Comparison of ENCODE assay signal across 1 cellular context in genomic region chr11:69644071-69644961, GRCh38.
TF ChIP-seq lines count a peak whose summit lies in the region.

No MANE protein-coding gene starts in this region.

TF ChIP-seq in HepG2, 621 proteins besides CTCF, POLR2A, EP300 and RAD21 (continued from another document):
- TF ChIP-seq UBTF (CRISPR knock-in tag; IDR thresholded peaks at IDR 0.05) (peak; percentile 77), ZNF678 (CRISPR knock-in tag; IDR thresholded peaks at IDR 0.05) (peak; percentile 17; the same call in 1 of the 2 replicates), GFI1 (CRISPR knock-in tag; IDR thresholded peaks at IDR 0.05; ENCODE audit: borderline replicate concordance) (no peak), SMAD9 (CRISPR knock-in tag; IDR thresholded peaks at IDR 0.05) (peak; percentile 86; the same call in 1 of the 2 replicates), NR2F6 (IDR thresholded peaks at IDR 0.05) (peak; percentile 54; the same call in 1 of the 2 replicates), NR2F6 (CRISPR knock-in tag; IDR thresholded peaks at IDR 0.05) (peak; percentile 58), ZBTB49 (CRISPR knock-in tag; IDR thresholded peaks at IDR 0.05; ENCODE audit: borderline replicate concordance) (no peak), AKAP8 (CRISPR knock-in tag; IDR thresholded peaks at IDR 0.05) (no peak), ZNF746 (CRISPR knock-in tag; IDR thresholded peaks at IDR 0.05) (peak; percentile 46; the same call in 1 of the 2 replicates), ZNF747 (CRISPR knock-in tag; IDR thresholded peaks at IDR 0.05; ENCODE audit: borderline replicate concordance) (no peak), TOPORS (CRISPR knock-in tag; IDR thresholded peaks at IDR 0.05) (peak; percentile 69; the same call in 1 of the 2 replicates), HINFP (CRISPR knock-in tag; IDR thresholded peaks at IDR 0.05; ENCODE audit: low read depth) (no peak), ZNF703 (CRISPR knock-in tag; IDR thresholded peaks at IDR 0.05; ENCODE audit: borderline replicate concordance) (no peak), NR2F1 (CRISPR knock-in tag; IDR thresholded peaks at IDR 0.05) (0 out of 4 replicates have a peak, but pooled peaks of 1 of the 2 experiments have one; percentile 12), MEIS1 (CRISPR knock-in tag; IDR thresholded peaks at IDR 0.05; ENCODE audit: borderline replicate concordance) (peak; percentile 36; the same call in 1 of the 2 replicates), ZNF629 (CRISPR knock-in tag; conservative IDR thresholded peaks at IDR 0.05) (no peak), ZNF574 (CRISPR knock-in tag; IDR thresholded peaks at IDR 0.05) (peak; percentile 47), ZNF7 (CRISPR knock-in tag; IDR thresholded peaks at IDR 0.05) (no peak), ZMYM3 (CRISPR knock-in tag; IDR thresholded peaks at IDR 0.05) (no peak; the same call in 1 of the 2 replicates), MLLT10 (CRISPR knock-in tag; IDR thresholded peaks at IDR 0.05) (no peak), ZNF44 (CRISPR knock-in tag; IDR thresholded peaks at IDR 0.05) (0 out of 2 replicates have a peak, but pooled peaks have one; percentile 75), ZNF101 (CRISPR knock-in tag; IDR thresholded peaks at IDR 0.05; ENCODE audit: borderline replicate concordance, low read depth) (no peak), HOXA9 (CRISPR knock-in tag; IDR thresholded peaks at IDR 0.05; ENCODE audit: borderline replicate concordance) (no peak), ZNF557 (CRISPR knock-in tag; IDR thresholded peaks at IDR 0.05) (no peak), NONO (IDR thresholded peaks at IDR 0.05) (no peak), NONO (CRISPR knock-in tag; conservative IDR thresholded peaks at IDR 0.05) (no peak), ZNF510 (CRISPR knock-in tag; IDR thresholded peaks at IDR 0.05; ENCODE audit: low read depth) (peak; percentile 69; the same call in 1 of the 2 replicates), KLF15 (CRISPR knock-in tag; IDR thresholded peaks at IDR 0.05; ENCODE audit: borderline replicate concordance) (no peak), ZBTB4 (CRISPR knock-in tag; IDR thresholded peaks at IDR 0.05; ENCODE audit: borderline replicate concordance) (peak; percentile 54; the same call in 1 of the 2 replicates), HNRNPUL1 (IDR thresholded peaks at IDR 0.05; ENCODE audit: low read depth, low read length) (no peak), PAXIP1 (CRISPR knock-in tag; conservative IDR thresholded peaks at IDR 0.05) (peak; percentile 42), HOMEZ (CRISPR knock-in tag; IDR thresholded peaks at IDR 0.05; ENCODE audit: low read depth) (no peak), CSRNP1 (CRISPR knock-in tag; IDR thresholded peaks at IDR 0.05) (no peak)
